In genomic region chr9:137017071-137017470, GRCh38 we compare ENCODE assay signal across 31 cellular contexts. TPM values are rescaled to one million over a fixed set of nuclear protein-coding genes. Genes with fewer than 3 reads are reported as not detected.
A peak's percentile ranks its signal among the peaks of the same experiment; 100 is the strongest.
DNase-seq lines count a peak whose midpoint lies in the region; FAIRE-seq and TF ChIP-seq lines count a peak whose summit lies in the region.
"Had no signal": no experiment of that assay in that cellular context is flagged by ENCODE, and none has a peak within 500 bp of the region (broad histone marks: within the 10 kb centered on the region; RNA-seq: fewer than 3 reads in every experiment).

No MANE protein-coding gene starts in this region.

- H2AFZ ChIP-seq in H1 (ENCODE audit: low read length) (no peak overlapping the region), neural progenitor cell (replicated peaks) (no peak overlapping the region), trophoblast cell (ENCODE audit: insufficient read depth, low read length, poor library complexity) (no peak overlapping the region)

- H3K4ac ChIP-seq in H1 (replicated peaks; ENCODE audit: insufficient read length, low read depth, low read length) (no peak overlapping the region), trophoblast cell (ENCODE audit: low read depth, low read length) (no peak overlapping the region)

- WGBS in H1 (ENCODE audit: extremely low coverage in 1 of 2, insufficient coverage in 1 of 2, insufficient read length in 1 of 2, insufficient replicate concordance in 2 of 2, low coverage in 1 of 2, low lambda C conversion rate in 2 of 2, missing lambda C conversion rate in 1 of 2), 2 experiments: 94% methylated on average over 24 of the region's 28 CpGs; no CpG with 5 or more reads in 1 of the 2 experiments
- WGBS in trophoblast cell (ENCODE audit: extremely low coverage, insufficient coverage, insufficient read length): no CpG with 5 or more reads among the region's 28 CpGs

- H3K9me3 Mint-ChIP-seq in neural progenitor cell: no peaks in the 10 kb centered on the region
- H3K9me3 Mint-ChIP-seq: CD8-positive, alpha-beta memory T cell had no signal

- H3K14ac ChIP-seq in H1 (ENCODE audit: insufficient read length) (no peak overlapping the region), trophoblast cell (ENCODE audit: low read length) (no peak overlapping the region)

- H4K8ac ChIP-seq in H1 (ENCODE audit: extremely low read depth, insufficient read depth, low read length) (no peak overlapping the region), trophoblast cell (ENCODE audit: low read depth, low read length) (no peak overlapping the region)

- FAIRE-seq in H1 (lab: Jason Lieb, UNC): no peak
- FAIRE-seq: A204.1, GM12878, GM12892, GM18507 had no signal

- H3K56ac ChIP-seq in H1 (replicated peaks; ENCODE audit: insufficient read length, low read depth, low read length): no peak overlapping the region

- no peaks in the 10 kb centered on the region for H3K79me1 ChIP-seq in H1 (ENCODE audit: low read depth, low read length)
- no peaks in the 10 kb centered on the region for H3K79me1 ChIP-seq in trophoblast cell (ENCODE audit: low read length)

- TF ChIP-seq CTCF in H1 (IDR thresholded peaks at IDR 0.05; ENCODE audit: control extremely low read depth in 1 of 3, insufficient read depth in 1 of 3, low read depth in 1 of 3, low read length in 3 of 3) (no peak), neural progenitor cell (IDR thresholded peaks at IDR 0.05) (no peak), foreskin fibroblast (IDR thresholded peaks at IDR 0.05; ENCODE audit: low read depth, low read length) (no peak)

- no peak for TF ChIP-seq RAD21 in H1 (IDR thresholded peaks at IDR 0.05 in 1 of 2, conservative IDR thresholded peaks at IDR 0.05 in 1 of 2; ENCODE audit: low read depth in 2 of 2, low read length in 2 of 2)

- CTCF ChIA-PET in H1 (lab: Charles Lee; ENCODE audit: partially characterized antibody): interaction anchor here (0.8 to 7.2 kb wide), 6 partner anchors 13 to 69 kb away, joined by 3 to 54 read pairs (median 4); partner anchors contain the start of genes ABCA2 and FUT7

- H4K20me1 ChIP-seq in H1 (replicated peaks in 1 of 2; ENCODE audit: control insufficient read depth in 1 of 2, insufficient read depth in 2 of 2, low read length in 2 of 2) (peaks cover 0 to 5% of the 10 kb centered on the region in 2 experiments), neural progenitor cell (ENCODE audit: low read depth) (no peaks in the 10 kb centered on the region)

- peaks cover 0 to 27% of the 10 kb centered on the region in 2 experiments; a peak in 2 of 4 replicates for H3K9me3 ChIP-seq in H1 (ENCODE audit: insufficient read depth in 2 of 2, low read depth in 1 of 2, low read length in 1 of 2)
- H3K9me3 ChIP-seq in neural progenitor cell (ENCODE audit: low read depth): no peaks in the 10 kb centered on the region
- peaks cover 27% of the 10 kb centered on the region for H3K9me3 ChIP-seq in trophoblast cell (ENCODE audit: insufficient read depth, low read depth, low read length)
- H3K9me3 ChIP-seq: BE2C had no signal

- H2BK20ac ChIP-seq in H1 (ENCODE audit: low read length): no peak overlapping the region

- peak overlapping the region; percentile 33 for H3K27ac Mint-ChIP-seq in neural progenitor cell
- H3K27ac Mint-ChIP-seq: CD14-positive monocyte; CD4-positive, CD25-positive, alpha-beta regulatory T cell had no signal

- H3K18ac ChIP-seq in H1 (ENCODE audit: extremely low read depth, low read length) (no peak overlapping the region), trophoblast cell (ENCODE audit: low read length) (no peak overlapping the region)

- no peak overlapping the region for H3K4me3 ChIP-seq in H1 (ENCODE audit: extremely low read depth in 1 of 4, insufficient read depth in 2 of 4, low read depth in 3 of 4, low read length in 4 of 4)
- H3K4me3 ChIP-seq in neural progenitor cell: no peak overlapping the region
- peak overlapping the region; percentile 27 for H3K4me3 ChIP-seq in trophoblast cell (ENCODE audit: low read depth, low read length)
- H3K4me3 ChIP-seq in foreskin fibroblast (ENCODE audit: low read depth in 1 of 2, low read length in 2 of 2): no peak overlapping the region
- H3K4me3 ChIP-seq: BLaER1, GM12878 had no signal

- H3K23me2 ChIP-seq in H1 (ENCODE audit: low read depth, low read length): no peaks in the 10 kb centered on the region; the same call in 1 of the 2 replicates

- H3K9ac ChIP-seq in H1 (replicated peaks in 1 of 4; ENCODE audit: extremely low read depth in 1 of 4, low read depth in 3 of 4, low read length in 3 of 4) (no peak overlapping the region), neural progenitor cell (no peak overlapping the region), trophoblast cell (ENCODE audit: low read length) (no peak overlapping the region)
- H3K9ac ChIP-seq: BLaER1 had no signal

- H2AK5ac ChIP-seq in H1 (ENCODE audit: low read depth, low read length): no peak overlapping the region
- no peak overlapping the region for H2AK5ac ChIP-seq in trophoblast cell (ENCODE audit: low read length)

- no peak overlapping the region for H4K12ac ChIP-seq in trophoblast cell (ENCODE audit: low read depth, low read length)

- no peak overlapping the region for H2BK120ac ChIP-seq in H1 (replicated peaks; ENCODE audit: low read depth, low read length)
- no peak overlapping the region for H2BK120ac ChIP-seq in trophoblast cell (ENCODE audit: insufficient read depth, low read length, poor library complexity)

- no peaks in the 10 kb centered on the region for H3K79me2 ChIP-seq in H1 (ENCODE audit: control insufficient read depth in 1 of 2, insufficient read depth in 2 of 2, low read length in 2 of 2)
- H3K79me2 ChIP-seq in neural progenitor cell (ENCODE audit: low read depth): no peaks in the 10 kb centered on the region
- H3K79me2 ChIP-seq in trophoblast cell (ENCODE audit: control insufficient read depth, insufficient read depth, low read length, poor library complexity): no peaks in the 10 kb centered on the region

- H3K4me1 Mint-ChIP-seq in neural progenitor cell: no peaks in the 10 kb centered on the region
- H3K4me1 Mint-ChIP-seq: CD14-positive monocyte had no signal

- H2BK12ac ChIP-seq in H1 (ENCODE audit: low read depth, low read length): 0 out of 2 replicates have a peak overlapping the region, but pooled peaks have one; percentile 14
- no peak overlapping the region for H2BK12ac ChIP-seq in trophoblast cell (ENCODE audit: low read length)

- H2BK5ac ChIP-seq in H1 (ENCODE audit: low read depth, low read length) (no peak overlapping the region), trophoblast cell (ENCODE audit: low read depth, low read length, poor library complexity) (no peak overlapping the region)

- no peak overlapping the region for H2BK15ac ChIP-seq in H1 (ENCODE audit: low read length)

- no peak for TF ChIP-seq POLR2A in H1 (IDR thresholded peaks at IDR 0.05; ENCODE audit: control extremely low read depth in 1 of 2, low read depth in 2 of 2, low read length in 2 of 2)

- H3K36me3 ChIP-seq in H1 (ENCODE audit: control insufficient read depth in 2 of 4, insufficient read depth in 4 of 4, low read length in 3 of 4) (peaks cover 0 to 13% (median 0%) of the 10 kb centered on the region in 4 experiments; a peak in 1 of 8 replicates), neural progenitor cell (no peaks in the 10 kb centered on the region), trophoblast cell (ENCODE audit: control insufficient read depth in 1 of 2, insufficient read depth in 2 of 2, low read length in 2 of 2) (no peaks in the 10 kb centered on the region)

- H3K27ac ChIP-seq in H1 (ENCODE audit: low read depth, low read length) (no peak overlapping the region), neural progenitor cell (no peak overlapping the region), trophoblast cell (ENCODE audit: low read depth, low read length) (no peak overlapping the region)
- H3K27ac ChIP-seq: BLaER1 had no signal

- DNase-seq in H1 (ENCODE audit: low read depth in 1 of 2, low spot score in 2 of 2) (no peak), neural progenitor cell (ENCODE audit: low spot score) (no peak), trophoblast cell (no peak), OCI-M1 (lab: John Stamatoyannopoulos, UW) (no peak), foreskin fibroblast (no peak), activated gamma-delta T cell treated with Interleukin-2 at 50 U/mL for 16 hours (no peak)
- DNase-seq: 8988T; ACHN; BE2C; C1 segment of cervical spinal cord; CD4-positive, alpha-beta memory T cell; CD4-positive, CD25-positive, alpha-beta regulatory T cell; CD8-positive, alpha-beta memory T cell; COR-L47; DMS 273 treated with DMSO at 0.1 percent for 48 hours; DMS153; DMS53; DMS79; DND-41; EL; GDM1 had no signal

- H4K5ac ChIP-seq in H1 (ENCODE audit: insufficient read length, low read depth, low read length): no peak overlapping the region

- no peak overlapping the region for H3K23ac ChIP-seq in H1 (ENCODE audit: insufficient read length)
- no peak overlapping the region for H3K23ac ChIP-seq in trophoblast cell (ENCODE audit: low read length)

- POLR2A ChIA-PET in H1 (lab: Charles Lee; ENCODE audit: partially characterized antibody): no interaction called here

- H4K91ac ChIP-seq in H1 (replicated peaks; ENCODE audit: insufficient read length, low read length): no peak overlapping the region
- H4K91ac ChIP-seq in trophoblast cell (ENCODE audit: low read depth, low read length): no peak overlapping the region

- H3K4me2 ChIP-seq in H1 (ENCODE audit: insufficient read depth in 1 of 2, low read depth in 2 of 2, low read length in 2 of 2) (no peak overlapping the region), neural progenitor cell (no peak overlapping the region), trophoblast cell (ENCODE audit: low read length) (no peak overlapping the region)
- H3K4me2 ChIP-seq: BLaER1 had no signal

- H3K4me1 ChIP-seq in H1 (replicated peaks in 1 of 4; ENCODE audit: control insufficient read depth in 3 of 4, insufficient read depth in 4 of 4, low read length in 3 of 4) (peaks cover 0 to 7% (median under 1%) of the 10 kb centered on the region in 4 experiments; a peak in 2 of 7 replicates), neural progenitor cell (no peaks in the 10 kb centered on the region), trophoblast cell (ENCODE audit: control insufficient read depth in 1 of 2, insufficient read depth in 2 of 2, low read length in 2 of 2) (no peaks in the 10 kb centered on the region)
- H3K4me1 ChIP-seq: BE2C had no signal

- H3F3A ChIP-seq in neural progenitor cell (ENCODE audit: low read depth): no peaks in the 10 kb centered on the region

- H3K36me3 Mint-ChIP-seq in neural progenitor cell: peaks cover 5% of the 10 kb centered on the region

- H3K27me3 ChIP-seq in H1 (replicated peaks in 1 of 4; ENCODE audit: control insufficient read depth in 3 of 4, extremely low read depth in 1 of 4, insufficient read depth in 3 of 4, low read length in 3 of 4) (no peaks in the 10 kb centered on the region; a peak in 1 of 7 replicates), neural progenitor cell (no peaks in the 10 kb centered on the region), trophoblast cell (ENCODE audit: insufficient read depth, low read length) (no peaks in the 10 kb centered on the region)
- H3K27me3 ChIP-seq: BE2C, BLaER1 had no signal

- H3K4me3 Mint-ChIP-seq in neural progenitor cell: no peak overlapping the region
- H3K4me3 Mint-ChIP-seq: CD14-positive monocyte; CD4-positive, alpha-beta memory T cell; CD8-positive, alpha-beta memory T cell had no signal

- TF ChIP-seq EP300 in H1 (IDR thresholded peaks at IDR 0.05; ENCODE audit: borderline replicate concordance in 1 of 2, low read depth in 2 of 2, low read length in 2 of 2): no peak

- peaks cover 2% of the 10 kb centered on the region for H3K27me3 Mint-ChIP-seq in neural progenitor cell (ENCODE audit: insufficient read depth, low read depth)
- H3K27me3 Mint-ChIP-seq: CD4-positive, alpha-beta memory T cell; CD4-positive, CD25-positive, alpha-beta regulatory T cell; CD8-positive, alpha-beta memory T cell had no signal

RNA-seq across cellular contexts. Expression of gene ABCA2, which starts 11.0 kb away (rescaled TPM):
- 12.5 and 15.2 TPM in 2 replicates for total RNA-seq in H1 (2021; fragmentation: NEBNext Ultra II Directional; extraction: Animal tissue kit (Norgen Biotek cat#: 25700))
- 14.3 and 21.9 TPM in 2 replicates for polyA plus RNA-seq in H1 (2011; rRNA removed)
- 14.6 TPM for polyA plus RNA-seq in H1 (2011; cell fraction: cytosol; rRNA removed)
- polyA plus RNA-seq in H1 (2011; cell fraction: nucleus; rRNA removed): 99.2 TPM
- polyA plus RNA-seq in H1 (2012, experiment 1 of 2): 8.5 to 19.3 TPM (median 15.7 TPM) in 4 replicates
- 6.9 TPM for polyA plus RNA-seq in H1 (2012, experiment 2 of 2)
- polyA plus RNA-seq in H1 (2013, experiment 1 of 2): 18.5 TPM
- 14.9 TPM for polyA plus RNA-seq in H1 (2013, experiment 2 of 2)
- 11.5 and 13.8 TPM in 2 replicates for polyA minus RNA-seq in H1 (2011; rRNA and poly(A)+ RNA removed)
- polyA minus RNA-seq in H1 (2011; cell fraction: cytosol; rRNA and poly(A)+ RNA removed): 15.5 TPM
- polyA minus RNA-seq in H1 (2011; cell fraction: nucleus; rRNA and poly(A)+ RNA removed): 17.1 TPM
- 2.7 and 19.7 TPM in 2 replicates for total RNA-seq in neural progenitor cell (ENCODE audit: low replicate concordance)
- 6.9 and 7.1 TPM in 2 replicates for polyA plus RNA-seq in trophoblast cell (2013)

RNA-seq across cellular contexts. Expression of gene FUT7, which starts 14.8 kb away (rescaled TPM):
- not detected in 2 replicates for total RNA-seq in H1 (2021; fragmentation: NEBNext Ultra II Directional; extraction: Animal tissue kit (Norgen Biotek cat#: 25700))
- polyA plus RNA-seq in H1 (2011; rRNA removed): not detected in 2 replicates
- not detected for polyA plus RNA-seq in H1 (2011; cell fraction: cytosol; rRNA removed)
- polyA plus RNA-seq in H1 (2011; cell fraction: nucleus; rRNA removed): not detected
- polyA plus RNA-seq in H1 (2012, experiment 1 of 2): not detected in 4 replicates
- polyA plus RNA-seq in H1 (2012, experiment 2 of 2): not detected
- 0.02 TPM for polyA plus RNA-seq in H1 (2013, experiment 1 of 2)
- not detected for polyA plus RNA-seq in H1 (2013, experiment 2 of 2)
- not detected in 2 replicates for polyA minus RNA-seq in H1 (2011; rRNA and poly(A)+ RNA removed)
- not detected for polyA minus RNA-seq in H1 (2011; cell fraction: cytosol; rRNA and poly(A)+ RNA removed)
- polyA minus RNA-seq in H1 (2011; cell fraction: nucleus; rRNA and poly(A)+ RNA removed): not detected
- total RNA-seq in neural progenitor cell (ENCODE audit: low replicate concordance): not detected in 2 replicates
- polyA plus RNA-seq in trophoblast cell (2013): not detected in 2 replicates
- total RNA-seq: A673, Daoy, G401 had no signal
- polyA plus RNA-seq: AG04450 had no signal

RNA-seq across cellular contexts. Expression of gene CLIC3, which starts 20.7 kb away (rescaled TPM):
- not detected in 2 replicates for total RNA-seq in H1 (2021; fragmentation: NEBNext Ultra II Directional; extraction: Animal tissue kit (Norgen Biotek cat#: 25700))
- polyA plus RNA-seq in H1 (2011; rRNA removed): 0.12 and 0.33 TPM in 2 replicates
- 0.18 TPM for polyA plus RNA-seq in H1 (2011; cell fraction: cytosol; rRNA removed)
- polyA plus RNA-seq in H1 (2011; cell fraction: nucleus; rRNA removed): 0.17 TPM
- polyA plus RNA-seq in H1 (2012, experiment 1 of 2): not detected in 4 replicates
- 0.26 TPM for polyA plus RNA-seq in H1 (2012, experiment 2 of 2)
- 0.20 TPM for polyA plus RNA-seq in H1 (2013, experiment 1 of 2)
- 0.29 TPM for polyA plus RNA-seq in H1 (2013, experiment 2 of 2)
- polyA minus RNA-seq in H1 (2011; rRNA and poly(A)+ RNA removed): not detected in 2 replicates
- not detected for polyA minus RNA-seq in H1 (2011; cell fraction: cytosol; rRNA and poly(A)+ RNA removed)
- polyA minus RNA-seq in H1 (2011; cell fraction: nucleus; rRNA and poly(A)+ RNA removed): 1.2 TPM
- total RNA-seq in neural progenitor cell (ENCODE audit: low replicate concordance): not detected in 2 replicates
- 116 and 128 TPM in 2 replicates for polyA plus RNA-seq in trophoblast cell (2013)
- total RNA-seq: A673, GM12878 had no signal

RNA-seq across cellular contexts. Expression of gene PAXX, which starts 24.8 kb away (rescaled TPM):
- 40.8 and 43.4 TPM in 2 replicates for total RNA-seq in H1 (2021; fragmentation: NEBNext Ultra II Directional; extraction: Animal tissue kit (Norgen Biotek cat#: 25700))
- 45.9 and 56.8 TPM in 2 replicates for polyA plus RNA-seq in H1 (2011; rRNA removed)
- 44.8 TPM for polyA plus RNA-seq in H1 (2011; cell fraction: cytosol; rRNA removed)
- polyA plus RNA-seq in H1 (2011; cell fraction: nucleus; rRNA removed): 87.4 TPM
- polyA plus RNA-seq in H1 (2012, experiment 1 of 2): 16.8 to 35.4 TPM (median 32.7 TPM) in 4 replicates
- polyA plus RNA-seq in H1 (2012, experiment 2 of 2): 35.7 TPM
- 42.4 TPM for polyA plus RNA-seq in H1 (2013, experiment 1 of 2)
- polyA plus RNA-seq in H1 (2013, experiment 2 of 2): 42.4 TPM
- polyA minus RNA-seq in H1 (2011; rRNA and poly(A)+ RNA removed): 1.9 and 2.3 TPM in 2 replicates
- 9.8 TPM for polyA minus RNA-seq in H1 (2011; cell fraction: cytosol; rRNA and poly(A)+ RNA removed)
- polyA minus RNA-seq in H1 (2011; cell fraction: nucleus; rRNA and poly(A)+ RNA removed): 24.2 TPM
- total RNA-seq in neural progenitor cell (ENCODE audit: low replicate concordance): 31.5 and 79.6 TPM in 2 replicates
- polyA plus RNA-seq in trophoblast cell (2013): 85.0 and 88.0 TPM in 2 replicates

RNA-seq across cellular contexts. Expression of gene NPDC1, which starts 28.9 kb away (rescaled TPM):
- total RNA-seq in H1 (2021; fragmentation: NEBNext Ultra II Directional; extraction: Animal tissue kit (Norgen Biotek cat#: 25700)): 41.9 and 44.1 TPM in 2 replicates
- 26.2 and 43.6 TPM in 2 replicates for polyA plus RNA-seq in H1 (2011; rRNA removed)
- 27.6 TPM for polyA plus RNA-seq in H1 (2011; cell fraction: cytosol; rRNA removed)
- 132 TPM for polyA plus RNA-seq in H1 (2011; cell fraction: nucleus; rRNA removed)
- 25.4 to 45.6 TPM (median 37.8 TPM) in 4 replicates for polyA plus RNA-seq in H1 (2012, experiment 1 of 2)
- 18.6 TPM for polyA plus RNA-seq in H1 (2012, experiment 2 of 2)
- 51.1 TPM for polyA plus RNA-seq in H1 (2013, experiment 1 of 2)
- polyA plus RNA-seq in H1 (2013, experiment 2 of 2): 54.9 TPM
- 2.2 and 2.4 TPM in 2 replicates for polyA minus RNA-seq in H1 (2011; rRNA and poly(A)+ RNA removed)
- polyA minus RNA-seq in H1 (2011; cell fraction: cytosol; rRNA and poly(A)+ RNA removed): 17.6 TPM
- 14.1 TPM for polyA minus RNA-seq in H1 (2011; cell fraction: nucleus; rRNA and poly(A)+ RNA removed)
- 3.8 and 31.3 TPM in 2 replicates for total RNA-seq in neural progenitor cell (ENCODE audit: low replicate concordance)
- 3.7 and 4.7 TPM in 2 replicates for polyA plus RNA-seq in trophoblast cell (2013)
